Comparison of ENCODE assay signal across 12 cellular contexts in the genomic region with DNA sequence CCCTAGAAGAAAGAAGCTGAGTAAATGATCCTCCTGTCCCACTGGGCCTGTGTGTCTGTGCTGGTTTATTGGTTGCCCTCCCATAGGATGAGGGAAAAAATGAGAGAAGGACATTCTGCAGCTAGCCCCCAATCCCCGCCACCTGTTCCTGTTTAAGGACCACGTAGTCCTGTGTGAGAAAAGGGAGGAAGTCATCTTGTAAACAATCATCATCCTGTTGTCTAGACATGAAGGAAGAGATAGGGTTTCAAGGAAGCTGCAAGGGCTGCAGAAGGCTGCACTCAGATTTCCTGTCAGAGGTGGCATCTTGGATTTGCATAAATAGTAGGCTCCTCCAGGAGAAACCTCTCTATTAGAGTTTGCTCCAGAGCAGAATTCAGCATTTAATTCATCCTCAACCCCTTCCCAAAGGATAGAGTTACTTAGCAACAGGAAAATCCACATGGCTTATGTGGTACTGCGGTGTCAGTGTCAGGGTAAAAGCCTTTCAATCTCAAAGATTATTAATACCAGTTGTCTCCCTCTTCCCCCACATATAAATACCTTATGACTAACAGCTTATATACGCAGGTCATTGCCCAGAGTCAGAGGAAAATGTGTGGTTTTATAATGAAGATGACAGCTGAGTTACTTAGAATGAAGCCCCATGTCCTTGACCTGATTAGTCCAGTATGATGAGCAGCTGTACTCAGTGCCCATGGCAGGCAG. TPM values are rescaled to one million over a fixed set of nuclear protein-coding genes. Genes with fewer than 3 reads are reported as not detected.
A peak's percentile ranks its signal among the peaks of the same experiment; 100 is the strongest.
DNase-seq lines count a peak whose midpoint lies in the region; ATAC-seq lines count a peak whose summit lies in the region.
"Had no signal": no experiment of that assay in that cellular context is flagged by ENCODE, and none has a peak within 500 bp of the region (broad histone marks: within the 10 kb centered on the region; RNA-seq: fewer than 3 reads in every experiment).

No MANE protein-coding gene starts in this region.

- peaks cover 12% of the 10 kb centered on the region for H3K4me1 ChIP-seq in thymus (ENCODE audit: control insufficient read depth, insufficient read depth, low read length)

- H3K36me3 ChIP-seq in thymus (ENCODE audit: control insufficient read depth, insufficient read depth) = no peaks in the 10 kb centered on the region

- H3K36me3 Mint-ChIP-seq in activated naive CD4-positive, alpha-beta T cell treated with anti-CD3 and anti-CD28 coated beads, Interleukin-2, amount 50 U/mL, for 24 hours = peaks cover 5% of the 10 kb centered on the region
- peaks cover 15% of the 10 kb centered on the region for H3K36me3 Mint-ChIP-seq in T-helper 1 cell treated with Interleukin-12 subunit alpha and Interleukin-12 subunit beta and Interleukin-4 antibody, amounts not matched to agents 30 μg/mL and 1 μg/mL, for 36 hours (ENCODE audit: low read depth)

- WGBS in thymus = 59% methylated on average over 4 of the region's 4 CpGs

- no peaks in the 10 kb centered on the region for H3K27me3 Mint-ChIP-seq in activated naive CD4-positive, alpha-beta T cell treated with anti-CD3 and anti-CD28 coated beads, Interleukin-2, amount 50 U/mL, for 24 hours
- no peaks in the 10 kb centered on the region for H3K27me3 Mint-ChIP-seq in T-helper 1 cell treated with Interleukin-12 subunit alpha and Interleukin-12 subunit beta and Interleukin-4 antibody, amounts not matched to agents 30 μg/mL and 1 μg/mL, for 36 hours (ENCODE audit: low read depth)

- H3K9me3 ChIP-seq in thymus (ENCODE audit: control insufficient read depth) = no peaks in the 10 kb centered on the region

- no peak overlapping the region for H3K4me3 Mint-ChIP-seq in activated naive CD4-positive, alpha-beta T cell treated with anti-CD3 and anti-CD28 coated beads, Interleukin-2, amount 50 U/mL, for 24 hours
- peak overlapping the region; percentile 58 for H3K4me3 Mint-ChIP-seq in T-helper 1 cell treated with Interleukin-12 subunit alpha and Interleukin-12 subunit beta and Interleukin-4 antibody, amounts not matched to agents 30 μg/mL and 1 μg/mL, for 36 hours

- H3K9me3 Mint-ChIP-seq in activated naive CD4-positive, alpha-beta T cell treated with anti-CD3 and anti-CD28 coated beads, Interleukin-2, amount 50 U/mL, for 24 hours = peaks cover 4% of the 10 kb centered on the region
- H3K9me3 Mint-ChIP-seq in T-helper 1 cell treated with Interleukin-12 subunit alpha and Interleukin-12 subunit beta and Interleukin-4 antibody, amounts not matched to agents 30 μg/mL and 1 μg/mL, for 36 hours = peaks cover 12% of the 10 kb centered on the region

- DNase-seq in activated naive CD4-positive, alpha-beta T cell treated with anti-CD3 and anti-CD28 coated beads, Interleukin-2, amount 50 U/mL, for 16 hours = no peak
- no peak for DNase-seq in epithelial cell of prostate (ENCODE audit: low read depth, low spot score)
- no peak for DNase-seq in GF-D8 (lab: John Stamatoyannopoulos, UW)
- no peak for DNase-seq in effector CD8-positive, alpha-beta T cell (lab: John Stamatoyannopoulos, UW)
- DNase-seq: amniotic stem cell, DMS153, islet precursor cell had no signal

- ATAC-seq in HG03565 (IDR thresholded peaks at IDR 0.05; ENCODE audit: unreplicated experiment) = no peak
- ATAC-seq: Right ventricle myocardium inferior had no signal

- H3K27ac ChIP-seq in epithelial cell of prostate (peak overlapping the region; percentile 84), thymus (ENCODE audit: low read depth) (peak overlapping the region; percentile 31)

- no peak overlapping the region for H3K4me3 ChIP-seq in thymus (ENCODE audit: low read length)

- peak overlapping the region; percentile 60 for H3K27ac Mint-ChIP-seq in activated naive CD4-positive, alpha-beta T cell treated with anti-CD3 and anti-CD28 coated beads, Interleukin-2, amount 50 U/mL, for 24 hours
- H3K27ac Mint-ChIP-seq in T-helper 1 cell treated with Interleukin-12 subunit alpha and Interleukin-12 subunit beta and Interleukin-4 antibody, amounts not matched to agents 30 μg/mL and 1 μg/mL, for 36 hours = peak overlapping the region; percentile 86

- no peaks in the 10 kb centered on the region for H3K27me3 ChIP-seq in thymus (ENCODE audit: control insufficient read depth, insufficient read depth)

- peaks cover 71% of the 10 kb centered on the region for H3K4me1 Mint-ChIP-seq in activated naive CD4-positive, alpha-beta T cell treated with anti-CD3 and anti-CD28 coated beads, Interleukin-2, amount 50 U/mL, for 24 hours
- peaks cover 79% of the 10 kb centered on the region for H3K4me1 Mint-ChIP-seq in T-helper 1 cell treated with Interleukin-12 subunit alpha and Interleukin-12 subunit beta and Interleukin-4 antibody, amounts not matched to agents 30 μg/mL and 1 μg/mL, for 36 hours (ENCODE audit: low read depth)

RNA-seq across cellular contexts. Expression of gene DNAJC18, which starts 4.6 kb away (rescaled TPM):
- polyA plus RNA-seq in thymus = 4.3 TPM

RNA-seq across cellular contexts. Expression of gene ECSCR, which starts 18.6 kb away (rescaled TPM):
- polyA plus RNA-seq in thymus = 12.2 TPM

RNA-seq across cellular contexts. Expression of gene SMIM33, which starts 26.9 kb away (rescaled TPM):
- polyA plus RNA-seq in thymus = 0.05 TPM

RNA-seq across cellular contexts. Expression of gene STING1, which starts 38.6 kb away (rescaled TPM):
- polyA plus RNA-seq in thymus = 58.3 TPM

RNA-seq across cellular contexts. Expression of gene SPATA24, which starts 40.0 kb away (rescaled TPM):
- 6.6 TPM for polyA plus RNA-seq in thymus
